8 cellular contexts compared by ENCODE assay signal in genomic region chr17:41548844-41549595, GRCh38. TPM values are rescaled to one million over a fixed set of nuclear protein-coding genes. Genes with fewer than 3 reads are reported as not detected.
A peak's percentile ranks its signal among the peaks of the same experiment; 100 is the strongest.
DNase-seq lines count a peak whose midpoint lies in the region; ATAC-seq and TF ChIP-seq lines count a peak whose summit lies in the region.

No MANE protein-coding gene starts in this region.

- no peaks in the 10 kb centered on the region for H3K36me3 ChIP-seq in HUES48 (ENCODE audit: control insufficient read depth, insufficient read depth, low read length)
- no peaks in the 10 kb centered on the region for H3K36me3 ChIP-seq in OCI-LY7 (ENCODE audit: insufficient read depth, low read length)

- no peaks in the 10 kb centered on the region for H3K9me3 ChIP-seq in HUES48 (ENCODE audit: control insufficient read depth, insufficient read depth, low read length)
- no peaks in the 10 kb centered on the region for H3K9me3 ChIP-seq in OCI-LY7 (ENCODE audit: low read length)

- H3K4me3 ChIP-seq in HUES48 (ENCODE audit: low read depth, low read length), result peak overlapping the region; percentile 47; the same call in 1 of the 2 replicates
- no peak overlapping the region for H3K4me3 ChIP-seq in OCI-LY7 (ENCODE audit: low read depth, low read length, poor library complexity, severe bottlenecking)

- no peaks in the 10 kb centered on the region for H3K9me2 ChIP-seq in OCI-LY7 (ENCODE audit: insufficient read depth, low read length)

- peak; percentile 96 for TF ChIP-seq CTCF in OCI-LY7 (conservative IDR thresholded peaks at IDR 0.05; ENCODE audit: low read length)

- no peak for TF ChIP-seq POLR2A in erythroblast (IDR thresholded peaks at IDR 0.05; ENCODE audit: low read length)

- peak overlapping the region; percentile 47; the same call in 1 of the 2 replicates for H2AFZ ChIP-seq in OCI-LY7 (ENCODE audit: low read length)

- CTCF ChIA-PET in OCI-LY7 (lab: Charles Lee; ENCODE audit: unreplicated experiment), result interaction anchor here (0.9 to 2.4 kb wide), 4 partner anchors 8 to 99 kb away, joined by 3 to 9 read pairs (median 4); no protein-coding TSS in a partner anchor

- H3K4me1 ChIP-seq in HUES48 (ENCODE audit: control insufficient read depth, insufficient read depth, low read length), result peaks cover 26% of the 10 kb centered on the region
- H3K4me1 ChIP-seq in OCI-LY7 (ENCODE audit: insufficient read depth, low read length, poor library complexity, severe bottlenecking), result no peaks in the 10 kb centered on the region

- ATAC-seq in GM21447 (IDR thresholded peaks at IDR 0.05; ENCODE audit: unreplicated experiment), result no peak

- POLR2A ChIA-PET in OCI-LY7 (lab: Charles Lee), result no interaction called here

- no peaks in the 10 kb centered on the region for H3K79me2 ChIP-seq in OCI-LY7 (ENCODE audit: insufficient read depth, low read depth, low read length)

- H3K9ac ChIP-seq in HUES48 (ENCODE audit: low read depth, low read length), result peak overlapping the region; percentile 57; the same call in 1 of the 2 replicates

- DNase-seq in GM04504 (ENCODE audit: low read depth), result peak; percentile 67
- peak; percentile 75 for DNase-seq in OCI-LY7 (ENCODE audit: low spot score)
- DNase-seq in activated T-cell treated with anti-CD3 and anti-CD28 coated beads for 48 hours (ENCODE audit: low read depth), result peak; percentile 75
- DNase-seq in erythroblast (lab: John Stamatoyannopoulos, UW), result peak; percentile 87 to 89
- DNase-seq in mucosa of gallbladder (ENCODE audit: low spot score), result peak; percentile 89
- DNase-seq in stimulated activated CD8-positive, alpha-beta memory T cell treated with anti-CD3 and anti-CD28 coated beads, Interleukin-2, amount 100 ng/mL, for 1 hour (ENCODE audit: low read depth in 2 of 2), result peak; percentile 64 to 67

- H3K27ac ChIP-seq in HUES48 (ENCODE audit: low read depth, low read length) (peak overlapping the region; percentile 77), OCI-LY7 (ENCODE audit: low read depth, low read length, poor library complexity, severe bottlenecking) (no peak overlapping the region)

- peak overlapping the region; percentile 31; the same call in 1 of the 2 replicates for H3K4me2 ChIP-seq in OCI-LY7 (ENCODE audit: low read length)

- BruUV-seq in OCI-LY7 (replicated peaks; lab: Mats Ljungman, UMichigan), result no TSS peak

- peaks cover 4% of the 10 kb centered on the region; the same call in 1 of the 2 replicates for H3K27me3 ChIP-seq in HUES48 (ENCODE audit: control insufficient read depth, insufficient read depth, low read length)

- H4K20me1 ChIP-seq in OCI-LY7 (ENCODE audit: insufficient read depth, low read length), result no peaks in the 10 kb centered on the region

- intact Hi-C loops in OCI-LY7 (cut with micrococcal nuclease; ENCODE audit: unreplicated experiment), result loop anchor here (1.0 to 2.0 kb wide), 3 partner anchors 99 to 640 kb away; no protein-coding TSS in a partner anchor

RNA-seq across cellular contexts. Expression of gene KRT19, which starts 20.9 kb away (rescaled TPM):
- not detected in 2 replicates for total RNA-seq in OCI-LY7 (2014; rRNA removed; shearing (Covaris generic))
- total RNA-seq in OCI-LY7 (2022) (not detected in 2 replicates), mucosa of gallbladder (1,522 TPM)

RNA-seq across cellular contexts. Expression of gene KRT9, which starts 22.8 kb away (rescaled TPM):
- not detected in 2 replicates for total RNA-seq in OCI-LY7 (2014; rRNA removed; shearing (Covaris generic))
- total RNA-seq in OCI-LY7 (2022) (not detected in 2 replicates), mucosa of gallbladder (not detected)

RNA-seq across cellular contexts. Expression of gene KRT15, which starts 30.3 kb away (rescaled TPM):
- not detected in 2 replicates for total RNA-seq in OCI-LY7 (2014; rRNA removed; shearing (Covaris generic))
- total RNA-seq in OCI-LY7 (2022), result not detected in 2 replicates
- total RNA-seq in mucosa of gallbladder, result 5.6 TPM

RNA-seq across cellular contexts. Expression of gene KRT14, which starts 37.7 kb away (rescaled TPM):
- not detected in 2 replicates for total RNA-seq in OCI-LY7 (2014; rRNA removed; shearing (Covaris generic))
- total RNA-seq in OCI-LY7 (2022), result 0.30 and 0.82 TPM in 2 replicates
- 0.20 TPM for total RNA-seq in mucosa of gallbladder

RNA-seq across cellular contexts. Expression of gene KRT13, which starts 43.6 kb away (rescaled TPM):
- total RNA-seq in OCI-LY7 (2014; rRNA removed; shearing (Covaris generic)), result not detected in 2 replicates
- not detected in 2 replicates for total RNA-seq in OCI-LY7 (2022)
- 0.40 TPM for total RNA-seq in mucosa of gallbladder

Comparison
In these comparisons a context has a peak if more than half of its experiments do, and no peak if none do; other contexts are left out.
1. RNA of gene KRT19, which starts 20.9 kb away (total RNA-seq): 1,522 TPM in mucosa of gallbladder (single experiment); not detected in OCI-LY7; every median in the first group is over 1,000 times any median in the second.
2. Peak in every context shown above with its lines, with median percentiles within 50 percentile points of each other: DNase-seq.